Comparison of ENCODE assay signal across 12 cellular contexts in genomic region chrX:3176439-3176820, GRCh38.
DNase-seq lines count a peak whose midpoint lies in the region; ATAC-seq, FAIRE-seq and TF ChIP-seq lines count a peak whose summit lies in the region.
"Had no signal": no experiment of that assay in that cellular context is flagged by ENCODE, and none has a peak within 500 bp of the region (broad histone marks: within the 10 kb centered on the region; RNA-seq: fewer than 3 reads in every experiment).

No MANE protein-coding gene starts in this region.

- DNase-seq in ELR (ENCODE audit: low read depth), result peak; percentile 41
- peak; percentile 7 for DNase-seq in hepatocyte (ENCODE audit: low spot score)
- no peak for DNase-seq in left lung
- DNase-seq: activated T-cell treated with anti-CD3 and anti-CD28 coated beads, Interleukin-2, amount 50 U/mL, for 4 hours; effector memory CD4-positive, alpha-beta T cell; NCI-H1436 treated with DMSO at 0.1 percent for 48 hours had no signal

- intact Hi-C loops in left lung (cut with DNase I), result no loop called here

- no peaks in the 10 kb centered on the region for H3K9me2 ChIP-seq in hepatocyte (replicated peaks; ENCODE audit: insufficient read depth)

- H3K9ac ChIP-seq in skeletal muscle satellite cell (ENCODE audit: low read depth, low read length), result peak overlapping the region; percentile 32

- WGBS in hepatocyte (ENCODE audit: low lambda C conversion rate, missing lambda C conversion rate), result 46% methylated on average over 5 of the region's 5 CpGs

- peak overlapping the region; percentile 62 for H3K27ac ChIP-seq in hepatocyte
- H3K27ac ChIP-seq in left lung, result no peak overlapping the region
- H3K27ac ChIP-seq: right atrium auricular region had no signal

- peak; percentile 97 for FAIRE-seq in TTC549 (lab: Jason Lieb, UNC)
- FAIRE-seq: GM12891 had no signal

- H3K9me3 ChIP-seq in hepatocyte (ENCODE audit: low read depth) (no peaks in the 10 kb centered on the region), skeletal muscle satellite cell (replicated peaks; ENCODE audit: low read length) (no peaks in the 10 kb centered on the region), left lung (no peaks in the 10 kb centered on the region)
- H3K9me3 ChIP-seq: right atrium auricular region had no signal

- peak overlapping the region; percentile 34 for H3K4me2 ChIP-seq in hepatocyte
- peak overlapping the region; percentile 61 for H3K4me2 ChIP-seq in skeletal muscle satellite cell (ENCODE audit: low read length)

- H3K4me3 ChIP-seq in hepatocyte, result no peak overlapping the region
- H3K4me3 ChIP-seq in skeletal muscle satellite cell (ENCODE audit: low read length), result no peak overlapping the region
- no peak overlapping the region for H3K4me3 ChIP-seq in left lung
- H3K4me3 ChIP-seq: right atrium auricular region had no signal

- H3K36me3 ChIP-seq in hepatocyte (replicated peaks; ENCODE audit: insufficient read depth, low read depth) (no peaks in the 10 kb centered on the region), skeletal muscle satellite cell (ENCODE audit: insufficient read depth, low read length) (no peaks in the 10 kb centered on the region), left lung (no peaks in the 10 kb centered on the region)
- H3K36me3 ChIP-seq: right atrium auricular region had no signal

- H3K4me1 ChIP-seq in hepatocyte (ENCODE audit: insufficient read depth) (peaks cover 19% of the 10 kb centered on the region), skeletal muscle satellite cell (ENCODE audit: control insufficient read depth, insufficient read depth, low read length) (no peaks in the 10 kb centered on the region), left lung (no peaks in the 10 kb centered on the region)
- H3K4me1 ChIP-seq: right atrium auricular region had no signal

- no peak overlapping the region for H2AFZ ChIP-seq in hepatocyte

- no peaks in the 10 kb centered on the region for H4K20me1 ChIP-seq in hepatocyte (ENCODE audit: insufficient read depth, poor library complexity, severe bottlenecking)

- ATAC-seq in left lung (no peak), GM21717 (IDR thresholded peaks at IDR 0.05; ENCODE audit: unreplicated experiment) (no peak), GM21423 (IDR thresholded peaks at IDR 0.05; ENCODE audit: unreplicated experiment) (no peak)
- ATAC-seq: activated T-cell treated with anti-CD3 and anti-CD28 coated beads, Interleukin-2, amount 50 U/mL, for 4 hours had no signal

- no peaks in the 10 kb centered on the region for H3K27me3 ChIP-seq in hepatocyte
- no peaks in the 10 kb centered on the region for H3K27me3 ChIP-seq in skeletal muscle satellite cell (ENCODE audit: control insufficient read depth, insufficient read depth, low read length)
- no peaks in the 10 kb centered on the region for H3K27me3 ChIP-seq in left lung
- H3K27me3 ChIP-seq: right atrium auricular region had no signal

- TF ChIP-seq CTCF in hepatocyte (IDR thresholded peaks at IDR 0.05; ENCODE audit: poor library complexity), result no peak
- no peak for TF ChIP-seq CTCF in left lung (IDR thresholded peaks at IDR 0.05)

- no peaks in the 10 kb centered on the region for H3K79me2 ChIP-seq in hepatocyte

Comparison
In these comparisons a context has a peak if more than half of its experiments do, and no peak if none do; other contexts are left out.
1. DNase-seq: peak in ELR (single experiment) and hepatocyte (single experiment); none in left lung (0 of 2).